In the genomic region with DNA sequence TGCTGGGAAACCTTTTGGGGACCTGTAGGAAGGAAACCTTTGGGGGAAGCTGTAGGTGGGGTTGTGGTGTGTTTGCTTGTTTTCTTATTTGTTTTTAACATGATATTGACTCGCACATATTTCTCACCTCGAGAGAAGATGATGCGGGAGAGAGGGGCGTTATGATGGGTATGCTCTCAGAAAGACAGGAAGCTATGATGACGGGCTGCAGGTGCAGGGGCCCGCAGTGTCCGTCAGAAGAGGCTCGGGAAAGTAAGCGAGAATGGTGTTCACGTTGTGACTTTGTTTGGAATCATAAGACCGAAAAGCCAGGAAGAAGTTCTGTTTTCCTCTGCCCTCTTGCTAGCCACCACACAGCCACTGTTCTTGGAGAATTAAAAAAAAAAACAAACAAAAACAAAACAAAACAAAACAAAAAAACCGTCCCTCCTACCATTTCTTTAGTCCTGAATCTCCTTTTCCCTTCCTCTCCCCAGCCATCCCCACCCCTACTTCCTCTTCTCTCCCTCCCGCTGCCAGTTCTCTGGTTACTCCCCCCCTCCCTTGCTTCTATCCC, we compare ENCODE assay signal across 9 cellular contexts. TPM values are rescaled to one million over a fixed set of nuclear protein-coding genes. Genes with fewer than 3 reads are reported as not detected.
A peak's percentile ranks its signal among the peaks of the same experiment; 100 is the strongest.
DNase-seq lines count a peak whose midpoint lies in the region; ATAC-seq and TF ChIP-seq lines count a peak whose summit lies in the region.
"Had no signal": no experiment of that assay in that cellular context is flagged by ENCODE, and none has a peak within 500 bp of the region (broad histone marks: within the 10 kb centered on the region; RNA-seq: fewer than 3 reads in every experiment).

No MANE protein-coding gene starts in this region.

- peaks cover 100% of the 10 kb centered on the region for H3K27me3 Mint-ChIP-seq in mesothelial cell of epicardium (ENCODE audit: low read depth)

- POLR2A ChIA-PET in AG04449 (lab: Yijun Ruan, JAX): no interaction called here

- peak overlapping the region; percentile 40 for H3K4me3 ChIP-seq in AG04449 (ENCODE audit: low read depth, low read length)
- peak overlapping the region; percentile 72 for H3K4me3 ChIP-seq in HUES48 (ENCODE audit: low read depth, low read length)
- H3K4me3 ChIP-seq in body of pancreas: no peak overlapping the region

- H3K9me3 Mint-ChIP-seq in mesothelial cell of epicardium: no peaks in the 10 kb centered on the region

- H3K4me1 ChIP-seq in HUES48 (ENCODE audit: control insufficient read depth, insufficient read depth, low read length) (peaks cover 13% of the 10 kb centered on the region), body of pancreas (peaks cover 17% of the 10 kb centered on the region)

- H3K27ac Mint-ChIP-seq in mesothelial cell of epicardium: no peak overlapping the region

- no peak for TF ChIP-seq CTCF in AG04449 (IDR thresholded peaks at IDR 0.05; ENCODE audit: insufficient read depth, low read length, missing control alignments)
- no peak for TF ChIP-seq CTCF in body of pancreas (IDR thresholded peaks at IDR 0.05)
- no peak for TF ChIP-seq CTCF in mesothelial cell of epicardium (IDR thresholded peaks at IDR 0.05; ENCODE audit: unreplicated experiment)

- no peaks in the 10 kb centered on the region for H3K9me3 ChIP-seq in HUES48 (ENCODE audit: control insufficient read depth, insufficient read depth, low read length)
- no peaks in the 10 kb centered on the region for H3K9me3 ChIP-seq in body of pancreas

- peak; percentile 21 for ATAC-seq in body of pancreas
- ATAC-seq: HepG2 had no signal

- no peak overlapping the region for H3K27ac ChIP-seq in HUES48 (ENCODE audit: low read depth, low read length)
- H3K27ac ChIP-seq in body of pancreas: no peak overlapping the region

- intact Hi-C loops in body of pancreas (cut with DNase I): no loop called here

- 2 to 5% methylated on average over 13 of the region's 13 CpGs for WGBS in body of pancreas, 2 donors

- peaks cover 24% of the 10 kb centered on the region for H3K4me1 Mint-ChIP-seq in mesothelial cell of epicardium

- DNase-seq in AG04449 (ENCODE audit: low read depth, low spot score) (no peak), body of pancreas (no peak), mesothelial cell of epicardium (ENCODE audit: low spot score in 2 of 2, unreplicated experiment in 2 of 2) (no peak), NCI-H1092 (lab: John Stamatoyannopoulos, UW) (no peak), hippocampal formation (lab: John Stamatoyannopoulos, UW) (no peak), nucleus accumbens (lab: John Stamatoyannopoulos, UW) (no peak), AML-193 (lab: John Stamatoyannopoulos, UW) (no peak)

- TF ChIP-seq POLR2A in body of pancreas (IDR thresholded peaks at IDR 0.05): no peak

- CTCF ChIA-PET in AG04449 (lab: Yijun Ruan, JAX): interaction anchor here (1.4 to 4.3 kb wide), 2 partner anchors 10 to 668 kb away, joined by 5 to 24 read pairs; no protein-coding TSS in a partner anchor

- H3K4me3 Mint-ChIP-seq in mesothelial cell of epicardium: peak overlapping the region; percentile 81

- peaks cover 84% of the 10 kb centered on the region for H3K27me3 ChIP-seq in HUES48 (ENCODE audit: control insufficient read depth, insufficient read depth, low read length)
- H3K27me3 ChIP-seq in body of pancreas: peaks cover 0 to 17% of the 10 kb centered on the region in 2 donors

- H3K36me3 ChIP-seq in HUES48 (ENCODE audit: control insufficient read depth, insufficient read depth, low read length) (no peaks in the 10 kb centered on the region), body of pancreas (replicated peaks in 1 of 2; ENCODE audit: insufficient read depth in 1 of 2, low read depth in 2 of 2) (no peaks in the 10 kb centered on the region)

- no peak overlapping the region for H3K9ac ChIP-seq in HUES48 (ENCODE audit: low read depth, low read length)

- no peaks in the 10 kb centered on the region for H3K36me3 Mint-ChIP-seq in mesothelial cell of epicardium

RNA-seq across cellular contexts. Expression of gene BMP3, which starts 0.4 kb away (rescaled TPM):
- total RNA-seq in body of pancreas: under 1 TPM in 1 of 2 donors, not detected in 1; 0.26 TPM
- total RNA-seq in mesothelial cell of epicardium: 0.07 TPM in 2 of 3 replicates, not detected in the other
- total RNA-seq: HepG2 had no signal

Comparison
In these comparisons a context has a peak if more than half of its experiments do, and no peak if none do; other contexts are left out.
1. H3K4me3 ChIP-seq: peak in AG04449 (single experiment) and HUES48 (single experiment); none in body of pancreas (0 of 2).